In genomic region chr17:78175643-78175981, GRCh38 we compare ENCODE assay signal across 14 cellular contexts. TPM values are rescaled to one million over a fixed set of nuclear protein-coding genes. Genes with fewer than 3 reads are reported as not detected.
A peak's percentile ranks its signal among the peaks of the same experiment; 100 is the strongest.
DNase-seq lines count a peak whose midpoint lies in the region; ATAC-seq and TF ChIP-seq lines count a peak whose summit lies in the region.
"Had no signal": no experiment of that assay in that cellular context is flagged by ENCODE, and none has a peak within 500 bp of the region (broad histone marks: within the 10 kb centered on the region; RNA-seq: fewer than 3 reads in every experiment).

No MANE protein-coding gene starts in this region.

- intact Hi-C loops in dendritic cell treated with granulocyte-macrophage colony-stimulating factor and Interleukin-4, amounts not matched to agents 40 ng/mL and 50 ng/mL, for 4 days (cut with micrococcal nuclease), result loop anchor here (5.0 kb wide), 1 partner anchor 63 kb away; no protein-coding TSS in a partner anchor
- intact Hi-C loops in psoas muscle (cut with DNase I), result loop anchor here in 1 of 2 donors (2.0 kb wide), 1 partner anchor 63 kb away; no protein-coding TSS in a partner anchor

- no peaks in the 10 kb centered on the region for H3K27me3 Mint-ChIP-seq in dendritic cell treated with granulocyte-macrophage colony-stimulating factor and Interleukin-4, amounts not matched to agents 40 ng/mL and 50 ng/mL, for 4 days

- no peaks in the 10 kb centered on the region for H4K20me1 ChIP-seq in KMS-11 (ENCODE audit: insufficient read depth)

- peak overlapping the region; percentile 50; the same call in 1 of the 2 replicates for H3K4me2 ChIP-seq in KMS-11

- H3K36me3 ChIP-seq in KMS-11 (ENCODE audit: insufficient read depth), result peaks cover 9% of the 10 kb centered on the region; the same call in 1 of the 2 replicates
- peaks cover 0 to 21% of the 10 kb centered on the region in 2 donors for H3K36me3 ChIP-seq in psoas muscle (ENCODE audit: insufficient read depth in 1 of 2, low read depth in 1 of 2)

- H3K4me1 Mint-ChIP-seq in dendritic cell treated with granulocyte-macrophage colony-stimulating factor and Interleukin-4, amounts not matched to agents 40 ng/mL and 50 ng/mL, for 4 days (ENCODE audit: low read depth), result peaks cover 90% of the 10 kb centered on the region

- no peak for DNase-seq in psoas muscle
- DNase-seq in stimulated activated CD8-positive, alpha-beta memory T cell treated with anti-CD3 and anti-CD28 coated beads, Interleukin-4, amount 100 ng/mL, for 48 hours, result no peak
- no peak for DNase-seq in effector CD4-positive, alpha-beta T cell
- DNase-seq: IMR-90, mesenchymal stem cell, NCI-H1417 treated with DMSO at 0.1 percent for 48 hours, T-helper 9 cell had no signal

- H3K4me1 ChIP-seq in KMS-11 (ENCODE audit: low read depth, poor library complexity, severe bottlenecking) (peaks cover 95% of the 10 kb centered on the region), psoas muscle (peaks cover 73% of the 10 kb centered on the region)

- peaks cover 40% of the 10 kb centered on the region for H3K79me2 ChIP-seq in KMS-11 (ENCODE audit: insufficient read depth, low read depth)

- peaks cover 64% of the 10 kb centered on the region for H3K36me3 Mint-ChIP-seq in dendritic cell treated with granulocyte-macrophage colony-stimulating factor and Interleukin-4, amounts not matched to agents 40 ng/mL and 50 ng/mL, for 4 days (ENCODE audit: low read depth)

- H3K9me3 ChIP-seq in psoas muscle, result no peaks in the 10 kb centered on the region

- H3K9me3 Mint-ChIP-seq in dendritic cell treated with granulocyte-macrophage colony-stimulating factor and Interleukin-4, amounts not matched to agents 40 ng/mL and 50 ng/mL, for 4 days, result no peaks in the 10 kb centered on the region

- H3K27ac ChIP-seq in C4-2B (peak overlapping the region; percentile 71), KMS-11 (peak overlapping the region; percentile 72), psoas muscle (peak overlapping the region; percentile 98)

- H3K4me3 Mint-ChIP-seq in dendritic cell treated with granulocyte-macrophage colony-stimulating factor and Interleukin-4, amounts not matched to agents 40 ng/mL and 50 ng/mL, for 4 days, result peak overlapping the region; percentile 10

- H3K4me3 ChIP-seq in KMS-11 (IDR thresholded peaks at IDR 0.05; ENCODE audit: insufficient read depth, low read depth, low read length) (no peak overlapping the region), psoas muscle (peak overlapping the region; percentile 49)

- H3K27me3 ChIP-seq in KMS-11 (ENCODE audit: insufficient read depth, low read depth) (no peaks in the 10 kb centered on the region), psoas muscle (ENCODE audit: insufficient read depth in 3 of 3, low read length in 2 of 3) (no peaks in the 10 kb centered on the region)

- no peak overlapping the region for H3K9ac ChIP-seq in KMS-11

- no peak overlapping the region for H2AFZ ChIP-seq in KMS-11 (ENCODE audit: low read depth)

- WGBS in psoas muscle, 3 donors, result 33 to 50% (median 40%) methylated on average over 14 of the region's 14 CpGs

- no peak for ATAC-seq in psoas muscle
- ATAC-seq in GM21619 (IDR thresholded peaks at IDR 0.05; ENCODE audit: unreplicated experiment), result no peak
- ATAC-seq in GM19467 (IDR thresholded peaks at IDR 0.05; ENCODE audit: unreplicated experiment), result no peak

- peak overlapping the region; percentile 97 for H3K27ac Mint-ChIP-seq in dendritic cell treated with granulocyte-macrophage colony-stimulating factor and Interleukin-4, amounts not matched to agents 40 ng/mL and 50 ng/mL, for 4 days

- no peak for TF ChIP-seq CTCF in C4-2B (conservative IDR thresholded peaks at IDR 0.05)
- no peak for TF ChIP-seq CTCF in KMS-11 (conservative IDR thresholded peaks at IDR 0.05; ENCODE audit: low read depth, low read length)
- TF ChIP-seq CTCF in psoas muscle (IDR thresholded peaks at IDR 0.05), result no peak

RNA-seq across cellular contexts. Expression of gene SYNGR2, which starts 7.2 kb away (rescaled TPM):
- total RNA-seq in psoas muscle, result 100 to 1,000 TPM; 134 to 313 (median 192) TPM
- polyA plus RNA-seq in psoas muscle, result 100 to 1,000 TPM in 2 of 3 donors, 10 to 100 TPM in 1; 61.7 to 181 (median 120) TPM

RNA-seq across cellular contexts. Expression of gene TK1, which starts 11.2 kb away (rescaled TPM):
- 1 to 10 TPM in 3 of 4 donors, under 1 TPM in 1; 0.68 to 3.1 (median 2.3) TPM for total RNA-seq in psoas muscle
- polyA plus RNA-seq in psoas muscle, result 1 to 10 TPM in 2 of 3 donors, under 1 TPM in 1; 0.88 to 1.5 (median 1.1) TPM

RNA-seq across cellular contexts. Expression of gene AFMID, which starts 11.6 kb away (rescaled TPM):
- 10 to 100 TPM in 2 of 4 donors, 1 to 10 TPM in 2; 7.4 to 20.8 (median 12.1) TPM for total RNA-seq in psoas muscle
- 1 to 10 TPM; 8.1 to 9.9 (median 9.3) TPM for polyA plus RNA-seq in psoas muscle

RNA-seq across cellular contexts. Expression of gene C17orf99, which starts 29.4 kb away (rescaled TPM):
- not detected for total RNA-seq in psoas muscle
- polyA plus RNA-seq in psoas muscle, result not detected
- total RNA-seq: activated CD8-positive, alpha-beta memory T cell treated with anti-CD3 and anti-CD28 coated beads for 36 hours; IMR-90; osteocyte had no signal
- polyA plus RNA-seq: IMR-90 had no signal

RNA-seq across cellular contexts. Expression of gene BIRC5, which starts 38.4 kb away (rescaled TPM):
- total RNA-seq in psoas muscle, result under 1 TPM in 2 of 4 donors, not detected in 2; 0.12 to 0.34 TPM
- polyA plus RNA-seq in psoas muscle, result under 1 TPM; 0.06 to 0.96 (median 0.23) TPM
